In the genomic region with DNA sequence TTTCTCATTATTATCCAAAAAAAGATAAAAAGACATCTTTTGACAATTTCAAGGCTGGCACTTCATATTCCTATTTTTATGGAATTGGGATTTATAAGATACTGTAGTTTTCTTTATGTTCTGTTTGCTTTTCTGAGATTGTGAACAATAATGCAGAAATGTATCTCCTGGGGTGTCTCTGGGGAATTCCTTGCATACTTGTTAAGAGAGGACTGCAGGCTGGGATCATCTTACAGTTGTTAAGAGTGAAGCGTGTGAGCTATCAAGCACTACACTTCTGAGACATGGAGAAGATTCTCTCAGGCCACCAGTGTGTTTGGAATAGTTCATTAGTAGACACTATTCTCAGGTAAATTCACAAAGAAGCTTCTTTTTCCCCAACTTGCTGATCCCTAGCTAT, we compare ENCODE assay signal across 14 cellular contexts.
A peak's percentile ranks its signal among the peaks of the same experiment; 100 is the strongest.
DNase-seq lines count a peak whose midpoint lies in the region; ATAC-seq and TF ChIP-seq lines count a peak whose summit lies in the region.
"Had no signal": no experiment of that assay in that cellular context is flagged by ENCODE, and none has a peak within 500 bp of the region (broad histone marks: within the 10 kb centered on the region; RNA-seq: fewer than 3 reads in every experiment).

No MANE protein-coding gene starts in this region.

- no peak overlapping the region for H3K9ac ChIP-seq in skeletal muscle satellite cell (ENCODE audit: low read depth, low read length)

- no peaks in the 10 kb centered on the region for H3K27me3 ChIP-seq in H7 (ENCODE audit: control insufficient read depth, insufficient read depth, low read length)
- no peaks in the 10 kb centered on the region for H3K27me3 ChIP-seq in skeletal muscle satellite cell (ENCODE audit: control insufficient read depth, insufficient read depth, low read length)
- no peaks in the 10 kb centered on the region for H3K27me3 ChIP-seq in heart right ventricle

- 54 to 69% methylated on average over 1 of the region's 1 CpG for WGBS in heart right ventricle, 2 donors

- no peaks in the 10 kb centered on the region for H3K9me3 ChIP-seq in skeletal muscle satellite cell (replicated peaks; ENCODE audit: low read length)
- peaks cover 0 to 8% (median 0%) of the 10 kb centered on the region in 11 donors for H3K9me3 ChIP-seq in heart right ventricle
- H3K9me3 ChIP-seq: thoracic aorta had no signal

- peaks cover 4% of the 10 kb centered on the region for H3K4me1 ChIP-seq in skeletal muscle satellite cell (ENCODE audit: control insufficient read depth, insufficient read depth, low read length)
- H3K4me1 ChIP-seq in heart right ventricle, result peaks cover 0 to 14% (median 7%) of the 10 kb centered on the region in 9 donors

- ATAC-seq in heart right ventricle (no peak), GM19324 (IDR thresholded peaks at IDR 0.05; ENCODE audit: low FRiP score, unreplicated experiment) (no peak)
- ATAC-seq: activated naive CD8-positive, alpha-beta T cell treated with anti-CD3 and anti-CD28 coated beads, Interleukin-2, amount 50 U/mL, for 24 hours had no signal

- no peak for TF ChIP-seq CTCF in fibroblast of pulmonary artery (IDR thresholded peaks at IDR 0.05; ENCODE audit: low read length, missing control alignments)
- no peak for TF ChIP-seq CTCF in heart right ventricle (IDR thresholded peaks at IDR 0.05)
- no peak for TF ChIP-seq CTCF in coronary artery (IDR thresholded peaks at IDR 0.05)

- peak; percentile 47 for DNase-seq in H7
- DNase-seq in NCI-H524 (lab: John Stamatoyannopoulos, UW), result peak; percentile 37 to 72
- DNase-seq in fibroblast of pulmonary artery (ENCODE audit: low read depth), result peak; percentile 61
- DNase-seq in heart right ventricle, result no peak
- no peak for DNase-seq in coronary artery (ENCODE audit: low spot score)
- DNase-seq: activated naive CD8-positive, alpha-beta T cell treated with anti-CD3 and anti-CD28 coated beads, Interleukin-2, amount 50 U/mL, for 24 hours; DMS53; effector memory CD4-positive, alpha-beta T cell; Kasumi-1; NCI-H510A; retina had no signal

- peak overlapping the region; percentile 42 for H3K4me2 ChIP-seq in skeletal muscle satellite cell (ENCODE audit: low read length)

- H3K27ac ChIP-seq in heart right ventricle (no peak overlapping the region), coronary artery (no peak overlapping the region)
- H3K27ac ChIP-seq: thoracic aorta had no signal

- H3K4me3 ChIP-seq in H7 (ENCODE audit: insufficient read depth, low read depth, low read length), result no peak overlapping the region
- H3K4me3 ChIP-seq in fibroblast of pulmonary artery (replicated peaks; ENCODE audit: low read depth, low read length), result no peak overlapping the region
- no peak overlapping the region for H3K4me3 ChIP-seq in skeletal muscle satellite cell (ENCODE audit: low read length)
- no peak overlapping the region for H3K4me3 ChIP-seq in heart right ventricle
- H3K4me3 ChIP-seq in coronary artery, result no peak overlapping the region
- H3K4me3 ChIP-seq: thoracic aorta had no signal

- H3K36me3 ChIP-seq in H7 (replicated peaks; ENCODE audit: control insufficient read depth, insufficient read depth, low read length), result no peaks in the 10 kb centered on the region
- H3K36me3 ChIP-seq in skeletal muscle satellite cell (ENCODE audit: insufficient read depth, low read length), result no peaks in the 10 kb centered on the region
- no peaks in the 10 kb centered on the region for H3K36me3 ChIP-seq in heart right ventricle
- H3K36me3 ChIP-seq: thoracic aorta had no signal

- intact Hi-C loops in heart right ventricle (cut with DNase I), result loop anchor here in 1 of 10 donors (10.0 kb wide), 1 partner anchor 295 kb away; no protein-coding TSS in a partner anchor

Comparison
In these comparisons a context has a peak if more than half of its experiments do, and no peak if none do; other contexts are left out.
1. DNase-seq: peak in H7 (single experiment), NCI-H524 (2 of 2) and fibroblast of pulmonary artery (single experiment); none in heart right ventricle (0 of 2) and coronary artery (single experiment).